In genomic region chr4:81207793-81208192, GRCh38 we compare ENCODE assay signal across 18 cellular contexts. TPM values are rescaled to one million over a fixed set of nuclear protein-coding genes. Genes with fewer than 3 reads are reported as not detected.
DNase-seq lines count a peak whose midpoint lies in the region; ATAC-seq and TF ChIP-seq lines count a peak whose summit lies in the region.
"Had no signal": no experiment of that assay in that cellular context is flagged by ENCODE, and none has a peak within 500 bp of the region (broad histone marks: within the 10 kb centered on the region; RNA-seq: fewer than 3 reads in every experiment).

No MANE protein-coding gene starts in this region.

- H3K9me3 ChIP-seq in AG04450 (ENCODE audit: control insufficient read depth, insufficient read depth, low read length) (no peaks in the 10 kb centered on the region), HEK293 (ENCODE audit: control insufficient read depth, insufficient read depth, low read depth, low read length) (no peaks in the 10 kb centered on the region), adipocyte (ENCODE audit: control insufficient read depth, low read length) (peaks cover 5% of the 10 kb centered on the region), upper lobe of left lung (peaks cover 0 to 8% (median 0%) of the 10 kb centered on the region in 4 donors), Peyer's patch (no peaks in the 10 kb centered on the region)

- CTCF ChIA-PET in AG04450 (lab: Charles Lee), result interaction anchor here (1.1 to 2.2 kb wide), 3 partner anchors 13 to 144 kb away, joined by 3 to 7 read pairs (median 3); no protein-coding TSS in a partner anchor
- CTCF ChIA-PET in HEK293 (lab: Yijun Ruan, JAX), result no interaction called here

- TF ChIP-seq EP300 in upper lobe of left lung (IDR thresholded peaks at IDR 0.05), result no peak

- TF ChIP-seq CTCF in AG04450 (IDR thresholded peaks at IDR 0.05; ENCODE audit: low read depth, low read length), result no peak
- no peak for TF ChIP-seq CTCF in HEK293 (tag by site-specific recombination; IDR thresholded peaks at IDR 0.05)
- TF ChIP-seq CTCF in upper lobe of left lung (IDR thresholded peaks at IDR 0.05), result no peak
- peak in 2 of 6 experiments; percentile 27 to 48 for TF ChIP-seq CTCF in Peyer's patch (IDR thresholded peaks at IDR 0.05)

- H3K27me3 ChIP-seq in AG04450 (ENCODE audit: control insufficient read depth, insufficient read depth, low read length), result no peaks in the 10 kb centered on the region
- H3K27me3 ChIP-seq in adipocyte (replicated peaks; ENCODE audit: control insufficient read depth, insufficient read depth, low read length), result no peaks in the 10 kb centered on the region
- H3K27me3 ChIP-seq in upper lobe of left lung, result no peaks in the 10 kb centered on the region
- no peaks in the 10 kb centered on the region for H3K27me3 ChIP-seq in Peyer's patch

- H3K36me3 ChIP-seq in HEK293 (ENCODE audit: control insufficient read depth in 2 of 2, insufficient read depth in 1 of 2, low read length in 2 of 2) (no peaks in the 10 kb centered on the region), adipocyte (ENCODE audit: control insufficient read depth, insufficient read depth, low read length, severe bottlenecking) (no peaks in the 10 kb centered on the region), upper lobe of left lung (no peaks in the 10 kb centered on the region), Peyer's patch (no peaks in the 10 kb centered on the region)

- TF ChIP-seq POLR2A in upper lobe of left lung (IDR thresholded peaks at IDR 0.05) (no peak), Peyer's patch (IDR thresholded peaks at IDR 0.05) (no peak)

- POLR2A ChIA-PET in AG04450 (lab: Yijun Ruan, JAX) (interaction anchor here (0.5 kb wide), 1 partner anchor 1135 kb away, joined by 4 read pairs; the partner anchor contains the start of gene ANTXR2), HEK293 (lab: Yijun Ruan, JAX) (no interaction called here)

- ATAC-seq in upper lobe of left lung (ENCODE audit: low FRiP score in 2 of 2) (no peak), HG03378 (IDR thresholded peaks at IDR 0.05; ENCODE audit: unreplicated experiment) (no peak)
- ATAC-seq: GM12878; stimulated activated naive CD8-positive, alpha-beta T cell treated with anti-CD3 and anti-CD28 coated beads, Interleukin-15, Interleukin-2, amounts not matched to agents 100 U/mL and 50 U/mL, for 24 hours had no signal

- peak; percentile 39 for DNase-seq in AG04450 (ENCODE audit: low read depth, low spot score)
- peak; percentile 96 for DNase-seq in adipocyte (ENCODE audit: low read depth)
- DNase-seq in fibroblast of the conjunctiva (ENCODE audit: low read depth), result peak; percentile 78
- DNase-seq in upper lobe of left lung, result no peak
- DNase-seq in T-helper 9 cell, result no peak
- no peak for DNase-seq in Peyer's patch
- DNase-seq: activated CD4-positive, alpha-beta T cell treated with anti-CD3 and anti-CD28 coated beads for 48 hours; activated T-cell treated with anti-CD3 and anti-CD28 coated beads, Interleukin-2, amount 50 U/mL, for 1 hour; amygdala; KBM-7; midbrain; NCI-H187; NCI-H69; nucleus accumbens; stimulated activated naive CD8-positive, alpha-beta T cell treated with anti-CD3 and anti-CD28 coated beads, Interleukin-15, Interleukin-2, amounts not matched to agents 100 U/mL and 50 U/mL, for 24 hours had no signal

- H3K27ac ChIP-seq in AG04450 (ENCODE audit: low read depth, low read length) (no peak overlapping the region), HEK293 (ENCODE audit: extremely low read depth, low read depth, low read length) (no peak overlapping the region), upper lobe of left lung (no peak overlapping the region), Peyer's patch (peak overlapping the region in 1 of 4 donors; percentile 48)

- H3K4me1 ChIP-seq in HEK293 (ENCODE audit: control insufficient read depth, insufficient read depth, low read length), result no peaks in the 10 kb centered on the region
- peaks cover 14% of the 10 kb centered on the region for H3K4me1 ChIP-seq in adipocyte (ENCODE audit: control insufficient read depth, insufficient read depth, low read length)
- H3K4me1 ChIP-seq in upper lobe of left lung, result no peaks in the 10 kb centered on the region
- H3K4me1 ChIP-seq in Peyer's patch, result no peaks in the 10 kb centered on the region

- H3K4me3 ChIP-seq in AG04450 (ENCODE audit: low read depth, low read length), result no peak overlapping the region
- no peak overlapping the region for H3K4me3 ChIP-seq in HEK293 (ENCODE audit: low read depth, low read length)
- H3K4me3 ChIP-seq in adipocyte (ENCODE audit: low read length), result no peak overlapping the region
- no peak overlapping the region for H3K4me3 ChIP-seq in upper lobe of left lung
- H3K4me3 ChIP-seq in Peyer's patch, result no peak overlapping the region
- H3K4me3 ChIP-seq: GM12878 had no signal

- H3K9ac ChIP-seq in adipocyte (ENCODE audit: low read length), result peak overlapping the region; percentile 20

TF ChIP-seq in HEK293, 187 proteins besides CTCF, POLR2A, EP300 and RAD21:
- TF ChIP-seq ZBTB17 (tag by site-specific recombination; IDR thresholded peaks at IDR 0.05) (no peak), ZNF280C (tag by site-specific recombination; IDR thresholded peaks at IDR 0.05) (no peak), ZNF776 (tag by site-specific recombination; IDR thresholded peaks at IDR 0.05; ENCODE audit: borderline replicate concordance) (no peak), ZNF654 (tag by site-specific recombination; IDR thresholded peaks at IDR 0.05; ENCODE audit: low read depth) (no peak), PRDM10 (tag by site-specific recombination; IDR thresholded peaks at IDR 0.05) (no peak), ZNF660 (tag by site-specific recombination; IDR thresholded peaks at IDR 0.05) (no peak), ZNF549 (tag by site-specific recombination; IDR thresholded peaks at IDR 0.05) (peak; percentile 24; the same call in 1 of the 2 replicates)

RNA-seq across cellular contexts. Expression of gene PRKG2, which starts 7.2 kb away (rescaled TPM):
- polyA plus RNA-seq in AG04450 (2011; rRNA removed), result 0.74 and 1.6 TPM in 2 replicates
- 1.8 and 2.0 TPM in 2 replicates for polyA minus RNA-seq in AG04450 (2011; rRNA and poly(A)+ RNA removed)
- total RNA-seq in upper lobe of left lung (1 to 10 TPM; 2.1 to 8.9 (median 6.2) TPM), Peyer's patch (10 to 100 TPM; 13.2 to 49.5 (median 34.1) TPM)
- total RNA-seq: GM12878 had no signal
- polyA plus RNA-seq: GM12878 had no signal

Comparison
In these comparisons a context has a peak if more than half of its experiments do, and no peak if none do; other contexts are left out.
1. DNase-seq: peak in AG04450 (single experiment), adipocyte (single experiment) and fibroblast of the conjunctiva (single experiment); none in upper lobe of left lung (0 of 2), T-helper 9 cell (single experiment) and Peyer's patch (0 of 3).